ENCODE assay signal across 8 cellular contexts in the genomic region with DNA sequence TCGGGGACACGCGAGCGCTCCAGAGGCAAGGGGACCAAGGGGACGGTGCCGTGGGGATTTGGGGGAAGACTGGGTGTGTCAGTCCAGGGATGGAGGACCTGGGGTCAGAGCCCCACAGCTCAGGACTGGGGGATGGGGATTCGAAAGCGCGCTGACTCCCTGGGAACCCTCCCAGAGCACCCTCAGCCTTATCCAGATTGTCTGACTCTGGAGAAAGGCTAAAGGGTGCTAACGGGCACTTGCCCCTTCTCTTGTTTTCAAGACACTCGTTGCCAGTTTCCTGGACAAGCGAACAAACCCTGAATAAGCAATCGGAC. TPM values are rescaled to one million over a fixed set of nuclear protein-coding genes. Genes with fewer than 3 reads are reported as not detected.
A peak's percentile ranks its signal among the peaks of the same experiment; 100 is the strongest.
DNase-seq lines count a peak whose midpoint lies in the region; ATAC-seq, FAIRE-seq and TF ChIP-seq lines count a peak whose summit lies in the region.

No MANE protein-coding gene starts in this region.

- H3K9me3 ChIP-seq in skeletal muscle tissue (ENCODE audit: control insufficient read depth in 3 of 3, low read length in 3 of 3), result no peaks in the 10 kb centered on the region

- H3K4me1 Mint-ChIP-seq in glutamatergic neuron (ENCODE audit: low read depth, unreplicated experiment), result peaks cover 11% of the 10 kb centered on the region

- no peaks in the 10 kb centered on the region for H3K36me3 ChIP-seq in skeletal muscle tissue (ENCODE audit: control insufficient read depth in 3 of 3, insufficient read depth in 3 of 3, low read length in 3 of 3)

- no peak for FAIRE-seq in RCC 7860 (lab: Jason Lieb, UNC)

- H3K9me3 Mint-ChIP-seq in glutamatergic neuron (ENCODE audit: unreplicated experiment), result peaks cover 8% of the 10 kb centered on the region

- H3K36me3 Mint-ChIP-seq in glutamatergic neuron (ENCODE audit: unreplicated experiment), result no peaks in the 10 kb centered on the region

- peaks cover 0 to 6% (median 0%) of the 10 kb centered on the region in 3 donors for H3K4me1 ChIP-seq in skeletal muscle tissue (ENCODE audit: control insufficient read depth in 3 of 3, insufficient read depth in 3 of 3, low read length in 3 of 3)

- peak overlapping the region; percentile 58 for H3K27ac ChIP-seq in skeletal muscle tissue (ENCODE audit: low read depth, low read length)

- DNase-seq in SW480 (ENCODE audit: low spot score) (peak; percentile 18), glutamatergic neuron (no peak), NCI-H345 treated with DMSO at 0.1 percent for 48 hours (lab: John Stamatoyannopoulos, UW; ENCODE audit: unreplicated experiment) (no peak), kidney tubule cell (ENCODE audit: low spot score) (no peak), RCC 7860 (ENCODE audit: low spot score) (no peak)

- ATAC-seq in GM18868 (IDR thresholded peaks at IDR 0.05; ENCODE audit: unreplicated experiment) (peak; percentile 3), HG02588 (IDR thresholded peaks at IDR 0.05; ENCODE audit: unreplicated experiment) (peak; percentile 2)

- H3K4me3 ChIP-seq in skeletal muscle tissue (ENCODE audit: low read length in 3 of 3), result peak overlapping the region; percentile 54 to 66 (median 65)

- H3K27me3 Mint-ChIP-seq in glutamatergic neuron (ENCODE audit: unreplicated experiment), result peaks cover 2% of the 10 kb centered on the region

- H3K4me3 Mint-ChIP-seq in glutamatergic neuron (ENCODE audit: unreplicated experiment), result peak overlapping the region; percentile 92

- H3K9ac ChIP-seq in skeletal muscle tissue (ENCODE audit: low read depth in 1 of 3, low read length in 3 of 3), result peak overlapping the region in 2 of 3 donors; percentile 23 to 64

- TF ChIP-seq CTCF in glutamatergic neuron (IDR thresholded peaks at IDR 0.05; ENCODE audit: partially characterized antibody, unreplicated experiment), result no peak

- peak overlapping the region; percentile 91 for H3K27ac Mint-ChIP-seq in glutamatergic neuron (ENCODE audit: unreplicated experiment)

- peaks cover 0 to 10% (median 8%) of the 10 kb centered on the region in 3 donors for H3K27me3 ChIP-seq in skeletal muscle tissue (ENCODE audit: control insufficient read depth in 3 of 3, insufficient read depth in 3 of 3, low read length in 3 of 3)

RNA-seq across cellular contexts. Expression of a gene that starts 1.1 kb away (rescaled TPM):
- total RNA-seq in glutamatergic neuron (ENCODE audit: unreplicated experiment) (53.1 TPM), skeletal muscle tissue (22.4 TPM)
